In the genomic region with DNA sequence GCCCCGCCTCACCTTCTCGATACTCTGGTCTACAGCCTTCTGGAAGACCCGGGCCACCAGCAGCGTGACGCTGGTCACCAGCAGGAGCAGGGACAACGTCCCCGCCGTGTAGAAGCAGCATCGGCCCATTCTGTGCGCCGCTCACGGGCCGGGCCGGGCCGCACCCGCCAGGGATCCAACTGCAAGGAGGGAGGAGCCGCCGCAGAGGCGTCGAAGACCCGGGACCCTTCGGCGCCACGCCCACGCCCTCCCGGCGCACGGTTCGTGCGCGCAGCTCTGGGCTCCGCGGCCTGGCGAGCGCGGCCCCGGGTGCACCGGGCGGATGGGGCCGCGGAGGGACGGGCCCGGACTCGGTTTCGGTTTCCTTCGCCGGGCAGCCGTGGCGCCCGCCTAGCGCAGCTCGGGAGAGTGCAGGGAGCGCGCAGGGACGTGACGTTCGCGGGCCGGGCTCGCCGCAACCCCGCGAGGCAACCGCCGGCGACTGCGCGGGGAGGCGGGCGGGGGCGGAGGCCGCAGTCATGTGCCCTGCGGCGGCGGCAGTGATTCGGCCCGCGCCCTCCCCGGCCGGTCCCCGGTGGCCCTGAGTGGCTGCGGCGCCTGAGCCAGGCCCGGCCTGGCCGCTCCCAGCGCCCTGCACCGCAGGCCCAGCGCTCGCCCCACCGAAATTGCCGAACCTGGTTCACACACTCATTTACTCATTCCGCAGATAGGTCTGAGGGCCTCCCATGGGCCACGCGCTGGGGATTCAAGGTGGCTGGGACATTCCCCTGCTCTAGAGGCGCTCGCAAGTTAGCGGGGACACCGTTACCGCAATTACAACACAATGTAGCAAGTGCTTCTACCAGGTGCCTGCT, we compare ENCODE assay signal across 1 cellular context.
A peak's percentile ranks its signal among the peaks of the same experiment; 100 is the strongest.
TF ChIP-seq lines count a peak whose summit lies in the region.

A gene with protein sequence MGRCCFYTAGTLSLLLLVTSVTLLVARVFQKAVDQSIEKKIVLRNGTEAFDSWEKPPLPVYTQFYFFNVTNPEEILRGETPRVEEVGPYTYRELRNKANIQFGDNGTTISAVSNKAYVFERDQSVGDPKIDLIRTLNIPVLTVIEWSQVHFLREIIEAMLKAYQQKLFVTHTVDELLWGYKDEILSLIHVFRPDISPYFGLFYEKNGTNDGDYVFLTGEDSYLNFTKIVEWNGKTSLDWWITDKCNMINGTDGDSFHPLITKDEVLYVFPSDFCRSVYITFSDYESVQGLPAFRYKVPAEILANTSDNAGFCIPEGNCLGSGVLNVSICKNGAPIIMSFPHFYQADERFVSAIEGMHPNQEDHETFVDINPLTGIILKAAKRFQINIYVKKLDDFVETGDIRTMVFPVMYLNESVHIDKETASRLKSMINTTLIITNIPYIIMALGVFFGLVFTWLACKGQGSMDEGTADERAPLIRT (minus strand): TSS at position 410 of the 854 bp plus-strand sequence. CDS start 281 bp downstream, at position 129.

TF ChIP-seq in HepG2, 621 proteins besides CTCF, POLR2A, EP300 and RAD21 (continued from another document and continues in another):
- TF ChIP-seq, protein P1, sequence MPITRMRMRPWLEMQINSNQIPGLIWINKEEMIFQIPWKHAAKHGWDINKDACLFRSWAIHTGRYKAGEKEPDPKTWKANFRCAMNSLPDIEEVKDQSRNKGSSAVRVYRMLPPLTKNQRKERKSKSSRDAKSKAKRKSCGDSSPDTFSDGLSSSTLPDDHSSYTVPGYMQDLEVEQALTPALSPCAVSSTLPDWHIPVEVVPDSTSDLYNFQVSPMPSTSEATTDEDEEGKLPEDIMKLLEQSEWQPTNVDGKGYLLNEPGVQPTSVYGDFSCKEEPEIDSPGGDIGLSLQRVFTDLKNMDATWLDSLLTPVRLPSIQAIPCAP (CRISPR knock-in tag; IDR thresholded peaks at IDR 0.05; ENCODE audit: low read depth) = peak; percentile 79; the same call in 1 of the 2 replicates
- TF ChIP-seq, protein P2, sequence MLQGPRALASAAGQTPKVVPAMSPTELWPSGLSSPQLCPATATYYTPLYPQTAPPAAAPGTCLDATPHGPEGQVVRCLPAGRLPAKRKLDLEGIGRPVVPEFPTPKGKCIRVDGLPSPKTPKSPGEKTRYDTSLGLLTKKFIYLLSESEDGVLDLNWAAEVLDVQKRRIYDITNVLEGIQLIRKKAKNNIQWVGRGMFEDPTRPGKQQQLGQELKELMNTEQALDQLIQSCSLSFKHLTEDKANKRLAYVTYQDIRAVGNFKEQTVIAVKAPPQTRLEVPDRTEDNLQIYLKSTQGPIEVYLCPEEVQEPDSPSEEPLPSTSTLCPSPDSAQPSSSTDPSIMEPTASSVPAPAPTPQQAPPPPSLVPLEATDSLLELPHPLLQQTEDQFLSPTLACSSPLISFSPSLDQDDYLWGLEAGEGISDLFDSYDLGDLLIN (CRISPR knock-in tag; IDR thresholded peaks at IDR 0.05; ENCODE audit: borderline replicate concordance) = no peak
- TF ChIP-seq ZNF709 (CRISPR knock-in tag; IDR thresholded peaks at IDR 0.05) (0 out of 2 replicates have a peak, but pooled peaks have one; percentile 31), ZNF891 (CRISPR knock-in tag; IDR thresholded peaks at IDR 0.05) (peak; percentile 82), SNAI1 (CRISPR knock-in tag; IDR thresholded peaks at IDR 0.05; ENCODE audit: borderline replicate concordance) (no peak; the same call in 1 of the 2 replicates), PHF8 (CRISPR knock-in tag; IDR thresholded peaks at IDR 0.05) (peak; percentile 94), ZNF782 (CRISPR knock-in tag; IDR thresholded peaks at IDR 0.05; ENCODE audit: borderline replicate concordance) (peak; percentile 8; the same call in 1 of the 2 replicates), ZNF563 (CRISPR knock-in tag; IDR thresholded peaks at IDR 0.05) (peak; percentile 86; the same call in 1 of the 2 replicates), ZNF75D (CRISPR knock-in tag; IDR thresholded peaks at IDR 0.05; ENCODE audit: borderline replicate concordance) (no peak), ATAD3A (CRISPR knock-in tag; IDR thresholded peaks at IDR 0.05) (0 out of 2 replicates have a peak, but pooled peaks have one; percentile 54), ZNF510 (CRISPR knock-in tag; IDR thresholded peaks at IDR 0.05; ENCODE audit: low read depth) (no peak), ZNF550 (CRISPR knock-in tag; IDR thresholded peaks at IDR 0.05; ENCODE audit: borderline replicate concordance) (no peak), TBL1XR1 (IDR thresholded peaks at IDR 0.05; ENCODE audit: borderline replicate concordance, low read length, partially characterized antibody) (no peak), BRCA1 (CRISPR knock-in tag; IDR thresholded peaks at IDR 0.05) (no peak; the same call in 1 of the 2 replicates), ASH2L (IDR thresholded peaks at IDR 0.05; ENCODE audit: insufficient read length, low read depth, low read length) (peak; percentile 96), SYNCRIP (IDR thresholded peaks at IDR 0.05; ENCODE audit: insufficient read depth, low read depth, low read length) (no peak), RFX3 (CRISPR knock-in tag; IDR thresholded peaks at IDR 0.05) (no peak), THAP11 (CRISPR knock-in tag; IDR thresholded peaks at IDR 0.05) (peak; percentile 61; the same call in 1 of the 2 replicates), ZBTB20 (CRISPR knock-in tag; IDR thresholded peaks at IDR 0.05; ENCODE audit: borderline replicate concordance, low read depth) (peak; percentile 68; the same call in 1 of the 2 replicates), REL (CRISPR knock-in tag; conservative IDR thresholded peaks at IDR 0.05) (0 out of 2 replicates have a peak, but pooled peaks have one; percentile 36)
- TF ChIP-seq, protein P3, sequence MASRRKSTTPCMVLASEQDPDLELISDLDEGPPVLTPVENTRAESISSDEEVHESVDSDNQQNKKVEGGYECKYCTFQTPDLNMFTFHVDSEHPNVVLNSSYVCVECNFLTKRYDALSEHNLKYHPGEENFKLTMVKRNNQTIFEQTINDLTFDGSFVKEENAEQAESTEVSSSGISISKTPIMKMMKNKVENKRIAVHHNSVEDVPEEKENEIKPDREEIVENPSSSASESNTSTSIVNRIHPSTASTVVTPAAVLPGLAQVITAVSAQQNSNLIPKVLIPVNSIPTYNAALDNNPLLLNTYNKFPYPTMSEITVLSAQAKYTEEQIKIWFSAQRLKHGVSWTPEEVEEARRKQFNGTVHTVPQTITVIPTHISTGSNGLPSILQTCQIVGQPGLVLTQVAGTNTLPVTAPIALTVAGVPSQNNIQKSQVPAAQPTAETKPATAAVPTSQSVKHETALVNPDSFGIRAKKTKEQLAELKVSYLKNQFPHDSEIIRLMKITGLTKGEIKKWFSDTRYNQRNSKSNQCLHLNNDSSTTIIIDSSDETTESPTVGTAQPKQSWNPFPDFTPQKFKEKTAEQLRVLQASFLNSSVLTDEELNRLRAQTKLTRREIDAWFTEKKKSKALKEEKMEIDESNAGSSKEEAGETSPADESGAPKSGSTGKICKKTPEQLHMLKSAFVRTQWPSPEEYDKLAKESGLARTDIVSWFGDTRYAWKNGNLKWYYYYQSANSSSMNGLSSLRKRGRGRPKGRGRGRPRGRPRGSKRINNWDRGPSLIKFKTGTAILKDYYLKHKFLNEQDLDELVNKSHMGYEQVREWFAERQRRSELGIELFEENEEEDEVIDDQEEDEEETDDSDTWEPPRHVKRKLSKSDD (CRISPR knock-in tag; IDR thresholded peaks at IDR 0.05; ENCODE audit: low read depth) = peak; percentile 81
- TF ChIP-seq, protein P4, sequence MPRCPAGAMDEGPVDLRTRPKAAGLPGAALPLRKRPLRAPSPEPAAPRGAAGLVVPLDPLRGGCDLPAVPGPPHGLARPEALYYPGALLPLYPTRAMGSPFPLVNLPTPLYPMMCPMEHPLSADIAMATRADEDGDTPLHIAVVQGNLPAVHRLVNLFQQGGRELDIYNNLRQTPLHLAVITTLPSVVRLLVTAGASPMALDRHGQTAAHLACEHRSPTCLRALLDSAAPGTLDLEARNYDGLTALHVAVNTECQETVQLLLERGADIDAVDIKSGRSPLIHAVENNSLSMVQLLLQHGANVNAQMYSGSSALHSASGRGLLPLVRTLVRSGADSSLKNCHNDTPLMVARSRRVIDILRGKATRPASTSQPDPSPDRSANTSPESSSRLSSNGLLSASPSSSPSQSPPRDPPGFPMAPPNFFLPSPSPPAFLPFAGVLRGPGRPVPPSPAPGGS (CRISPR knock-in tag; IDR thresholded peaks at IDR 0.05) = peak; percentile 94; the same call in 1 of the 2 replicates
- TF ChIP-seq, protein P5, sequence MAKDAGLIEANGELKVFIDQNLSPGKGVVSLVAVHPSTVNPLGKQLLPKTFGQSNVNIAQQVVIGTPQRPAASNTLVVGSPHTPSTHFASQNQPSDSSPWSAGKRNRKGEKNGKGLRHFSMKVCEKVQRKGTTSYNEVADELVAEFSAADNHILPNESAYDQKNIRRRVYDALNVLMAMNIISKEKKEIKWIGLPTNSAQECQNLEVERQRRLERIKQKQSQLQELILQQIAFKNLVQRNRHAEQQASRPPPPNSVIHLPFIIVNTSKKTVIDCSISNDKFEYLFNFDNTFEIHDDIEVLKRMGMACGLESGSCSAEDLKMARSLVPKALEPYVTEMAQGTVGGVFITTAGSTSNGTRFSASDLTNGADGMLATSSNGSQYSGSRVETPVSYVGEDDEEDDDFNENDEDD (CRISPR knock-in tag; IDR thresholded peaks at IDR 0.05; ENCODE audit: borderline replicate concordance) = peak; percentile 83; the same call in 1 of the 2 replicates
- TF ChIP-seq, protein P6, sequence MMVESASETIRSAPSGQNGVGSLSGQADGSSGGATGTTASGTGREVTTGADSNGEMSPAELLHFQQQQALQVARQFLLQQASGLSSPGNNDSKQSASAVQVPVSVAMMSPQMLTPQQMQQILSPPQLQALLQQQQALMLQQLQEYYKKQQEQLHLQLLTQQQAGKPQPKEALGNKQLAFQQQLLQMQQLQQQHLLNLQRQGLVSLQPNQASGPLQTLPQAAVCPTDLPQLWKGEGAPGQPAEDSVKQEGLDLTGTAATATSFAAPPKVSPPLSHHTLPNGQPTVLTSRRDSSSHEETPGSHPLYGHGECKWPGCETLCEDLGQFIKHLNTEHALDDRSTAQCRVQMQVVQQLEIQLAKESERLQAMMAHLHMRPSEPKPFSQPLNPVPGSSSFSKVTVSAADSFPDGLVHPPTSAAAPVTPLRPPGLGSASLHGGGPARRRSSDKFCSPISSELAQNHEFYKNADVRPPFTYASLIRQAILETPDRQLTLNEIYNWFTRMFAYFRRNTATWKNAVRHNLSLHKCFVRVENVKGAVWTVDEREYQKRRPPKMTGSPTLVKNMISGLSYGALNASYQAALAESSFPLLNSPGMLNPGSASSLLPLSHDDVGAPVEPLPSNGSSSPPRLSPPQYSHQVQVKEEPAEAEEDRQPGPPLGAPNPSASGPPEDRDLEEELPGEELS (CRISPR knock-in tag; IDR thresholded peaks at IDR 0.05) = 0 out of 2 replicates have a peak, but pooled peaks have one; percentile 3
- TF ChIP-seq, protein P7, sequence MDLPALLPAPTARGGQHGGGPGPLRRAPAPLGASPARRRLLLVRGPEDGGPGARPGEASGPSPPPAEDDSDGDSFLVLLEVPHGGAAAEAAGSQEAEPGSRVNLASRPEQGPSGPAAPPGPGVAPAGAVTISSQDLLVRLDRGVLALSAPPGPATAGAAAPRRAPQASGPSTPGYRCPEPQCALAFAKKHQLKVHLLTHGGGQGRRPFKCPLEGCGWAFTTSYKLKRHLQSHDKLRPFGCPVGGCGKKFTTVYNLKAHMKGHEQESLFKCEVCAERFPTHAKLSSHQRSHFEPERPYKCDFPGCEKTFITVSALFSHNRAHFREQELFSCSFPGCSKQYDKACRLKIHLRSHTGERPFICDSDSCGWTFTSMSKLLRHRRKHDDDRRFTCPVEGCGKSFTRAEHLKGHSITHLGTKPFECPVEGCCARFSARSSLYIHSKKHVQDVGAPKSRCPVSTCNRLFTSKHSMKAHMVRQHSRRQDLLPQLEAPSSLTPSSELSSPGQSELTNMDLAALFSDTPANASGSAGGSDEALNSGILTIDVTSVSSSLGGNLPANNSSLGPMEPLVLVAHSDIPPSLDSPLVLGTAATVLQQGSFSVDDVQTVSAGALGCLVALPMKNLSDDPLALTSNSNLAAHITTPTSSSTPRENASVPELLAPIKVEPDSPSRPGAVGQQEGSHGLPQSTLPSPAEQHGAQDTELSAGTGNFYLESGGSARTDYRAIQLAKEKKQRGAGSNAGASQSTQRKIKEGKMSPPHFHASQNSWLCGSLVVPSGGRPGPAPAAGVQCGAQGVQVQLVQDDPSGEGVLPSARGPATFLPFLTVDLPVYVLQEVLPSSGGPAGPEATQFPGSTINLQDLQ (CRISPR knock-in tag; IDR thresholded peaks at IDR 0.05) = peak; percentile 38; the same call in 1 of the 2 replicates
- TF ChIP-seq, protein P8, sequence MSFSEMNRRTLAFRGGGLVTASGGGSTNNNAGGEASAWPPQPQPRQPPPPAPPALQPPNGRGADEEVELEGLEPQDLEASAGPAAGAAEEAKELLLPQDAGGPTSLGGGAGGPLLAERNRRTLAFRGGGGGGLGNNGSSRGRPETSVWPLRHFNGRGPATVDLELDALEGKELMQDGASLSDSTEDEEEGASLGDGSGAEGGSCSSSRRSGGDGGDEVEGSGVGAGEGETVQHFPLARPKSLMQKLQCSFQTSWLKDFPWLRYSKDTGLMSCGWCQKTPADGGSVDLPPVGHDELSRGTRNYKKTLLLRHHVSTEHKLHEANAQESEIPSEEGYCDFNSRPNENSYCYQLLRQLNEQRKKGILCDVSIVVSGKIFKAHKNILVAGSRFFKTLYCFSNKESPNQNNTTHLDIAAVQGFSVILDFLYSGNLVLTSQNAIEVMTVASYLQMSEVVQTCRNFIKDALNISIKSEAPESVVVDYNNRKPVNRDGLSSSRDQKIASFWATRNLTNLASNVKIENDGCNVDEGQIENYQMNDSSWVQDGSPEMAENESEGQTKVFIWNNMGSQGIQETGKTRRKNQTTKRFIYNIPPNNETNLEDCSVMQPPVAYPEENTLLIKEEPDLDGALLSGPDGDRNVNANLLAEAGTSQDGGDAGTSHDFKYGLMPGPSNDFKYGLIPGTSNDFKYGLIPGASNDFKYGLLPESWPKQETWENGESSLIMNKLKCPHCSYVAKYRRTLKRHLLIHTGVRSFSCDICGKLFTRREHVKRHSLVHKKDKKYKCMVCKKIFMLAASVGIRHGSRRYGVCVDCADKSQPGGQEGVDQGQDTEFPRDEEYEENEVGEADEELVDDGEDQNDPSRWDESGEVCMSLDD (CRISPR knock-in tag; IDR thresholded peaks at IDR 0.05; ENCODE audit: borderline replicate concordance) = no peak
- TF ChIP-seq, protein P9, sequence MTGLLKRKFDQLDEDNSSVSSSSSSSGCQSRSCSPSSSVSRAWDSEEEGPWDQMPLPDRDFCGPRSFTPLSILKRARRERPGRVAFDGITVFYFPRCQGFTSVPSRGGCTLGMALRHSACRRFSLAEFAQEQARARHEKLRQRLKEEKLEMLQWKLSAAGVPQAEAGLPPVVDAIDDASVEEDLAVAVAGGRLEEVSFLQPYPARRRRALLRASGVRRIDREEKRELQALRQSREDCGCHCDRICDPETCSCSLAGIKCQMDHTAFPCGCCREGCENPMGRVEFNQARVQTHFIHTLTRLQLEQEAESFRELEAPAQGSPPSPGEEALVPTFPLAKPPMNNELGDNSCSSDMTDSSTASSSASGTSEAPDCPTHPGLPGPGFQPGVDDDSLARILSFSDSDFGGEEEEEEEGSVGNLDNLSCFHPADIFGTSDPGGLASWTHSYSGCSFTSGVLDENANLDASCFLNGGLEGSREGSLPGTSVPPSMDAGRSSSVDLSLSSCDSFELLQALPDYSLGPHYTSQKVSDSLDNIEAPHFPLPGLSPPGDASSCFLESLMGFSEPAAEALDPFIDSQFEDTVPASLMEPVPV (CRISPR knock-in tag; IDR thresholded peaks at IDR 0.05) = no peak; the same call in 1 of the 2 replicates
- TF ChIP-seq, protein P10, sequence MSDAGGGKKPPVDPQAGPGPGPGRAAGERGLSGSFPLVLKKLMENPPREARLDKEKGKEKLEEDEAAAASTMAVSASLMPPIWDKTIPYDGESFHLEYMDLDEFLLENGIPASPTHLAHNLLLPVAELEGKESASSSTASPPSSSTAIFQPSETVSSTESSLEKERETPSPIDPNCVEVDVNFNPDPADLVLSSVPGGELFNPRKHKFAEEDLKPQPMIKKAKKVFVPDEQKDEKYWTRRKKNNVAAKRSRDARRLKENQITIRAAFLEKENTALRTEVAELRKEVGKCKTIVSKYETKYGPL (CRISPR knock-in tag; IDR thresholded peaks at IDR 0.05) = no peak
